In the genomic region with DNA sequence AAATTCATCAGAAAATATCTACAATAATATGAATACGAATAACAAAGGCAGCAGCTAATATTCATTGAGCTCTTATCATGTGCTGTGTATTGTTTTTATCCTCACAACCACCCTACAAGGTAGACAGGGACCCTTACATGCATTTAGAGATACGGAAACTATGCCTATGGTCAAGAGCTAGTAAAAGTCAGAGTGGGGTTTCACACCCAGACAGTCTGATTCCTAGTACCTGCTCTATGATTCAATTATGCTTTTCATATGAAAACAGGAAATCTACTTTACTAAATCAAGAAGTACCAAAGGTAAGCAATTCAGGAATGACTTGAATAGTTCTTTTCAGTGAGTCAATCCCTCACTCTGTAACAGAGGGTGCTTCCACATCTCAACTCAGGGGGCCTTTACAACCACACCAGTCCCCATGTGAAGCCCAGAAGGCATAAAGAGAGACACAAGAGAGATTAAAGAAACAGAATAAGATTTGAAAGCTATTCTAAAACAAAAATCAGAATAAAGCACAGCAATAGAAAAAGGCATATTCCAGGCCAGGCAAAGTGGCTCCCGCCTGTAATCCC, we compare ENCODE assay signal across 14 cellular contexts.
A peak's percentile ranks its signal among the peaks of the same experiment; 100 is the strongest.
DNase-seq lines count a peak whose midpoint lies in the region; ATAC-seq and TF ChIP-seq lines count a peak whose summit lies in the region.
"Had no signal": no experiment of that assay in that cellular context is flagged by ENCODE, and none has a peak within 500 bp of the region (broad histone marks: within the 10 kb centered on the region; RNA-seq: fewer than 3 reads in every experiment).

No MANE protein-coding gene starts in this region.

- peak; percentile 59 for ATAC-seq in GM18868 (IDR thresholded peaks at IDR 0.05; ENCODE audit: unreplicated experiment)
- ATAC-seq in heart right ventricle = no peak
- ATAC-seq: T-cell had no signal

- intact Hi-C loops in CD4-positive, alpha-beta memory T cell (cut with micrococcal nuclease) = no loop called here
- intact Hi-C loops in heart right ventricle (cut with DNase I) = loop anchor here in 1 of 10 donors (10.0 kb wide), 1 partner anchor 1109 kb away; no protein-coding TSS in a partner anchor

- peak overlapping the region in 5 of 8 donors; percentile 5 to 63 (median 19) for H3K4me3 Mint-ChIP-seq in CD4-positive, alpha-beta memory T cell
- no peak overlapping the region for H3K4me3 Mint-ChIP-seq in activated CD4-positive, alpha-beta memory T cell treated with anti-CD3 and anti-CD28 coated beads, Interleukin-2, amount 10 ng/mL, durations not matched to agents 7 days and 5 days
- peak overlapping the region in 2 of 5 donors; percentile 13 to 39 for H3K4me3 Mint-ChIP-seq in immature natural killer cell
- H3K4me3 Mint-ChIP-seq: CD4-positive, alpha-beta T cell; T-cell had no signal

- H3K27ac Mint-ChIP-seq in CD4-positive, alpha-beta memory T cell = peak overlapping the region in 4 of 7 donors; percentile 54 to 81 (median 66)
- H3K27ac Mint-ChIP-seq in activated CD4-positive, alpha-beta memory T cell treated with anti-CD3 and anti-CD28 coated beads, Interleukin-2, amount 10 ng/mL, durations not matched to agents 7 days and 5 days = peak overlapping the region; percentile 65
- peak overlapping the region in 5 of 6 donors; percentile 1 to 84 (median 53) for H3K27ac Mint-ChIP-seq in immature natural killer cell
- H3K27ac Mint-ChIP-seq: CD4-positive, alpha-beta T cell had no signal

- WGBS in heart right ventricle, 2 donors = 95 to 99% methylated on average over 3 of the region's 3 CpGs

- H3K36me3 ChIP-seq in CD4-positive, alpha-beta memory T cell (ENCODE audit: insufficient read depth, low read length) = no peaks in the 10 kb centered on the region
- no peaks in the 10 kb centered on the region for H3K36me3 ChIP-seq in heart right ventricle
- H3K36me3 ChIP-seq: right atrium auricular region, thyroid gland had no signal

- POLR2A ChIA-PET in CD4-positive, alpha-beta memory T cell (lab: Charles Lee; ENCODE audit: partially characterized antibody) = no interaction called here
- POLR2A ChIA-PET in activated CD4-positive, alpha-beta memory T cell treated with anti-CD3 and anti-CD28 coated beads, Interleukin-2, amount 10 ng/mL, durations not matched to agents 7 days and 5 days (lab: Charles Lee) = no interaction called here

- H3K36me3 Mint-ChIP-seq in CD4-positive, alpha-beta memory T cell = peaks cover 0 to 1% of the 10 kb centered on the region in 2 donors
- H3K36me3 Mint-ChIP-seq in activated CD4-positive, alpha-beta memory T cell treated with anti-CD3 and anti-CD28 coated beads, Interleukin-2, amount 10 ng/mL, durations not matched to agents 7 days and 5 days (ENCODE audit: low read depth) = peaks cover 14% of the 10 kb centered on the region
- no peaks in the 10 kb centered on the region for H3K36me3 Mint-ChIP-seq in immature natural killer cell

- H3K4me1 Mint-ChIP-seq in CD4-positive, alpha-beta memory T cell = peaks cover 39 to 57% (median 50%) of the 10 kb centered on the region in 4 donors
- H3K4me1 Mint-ChIP-seq in activated CD4-positive, alpha-beta memory T cell treated with anti-CD3 and anti-CD28 coated beads, Interleukin-2, amount 10 ng/mL, durations not matched to agents 7 days and 5 days = peaks cover 38% of the 10 kb centered on the region
- H3K4me1 Mint-ChIP-seq in immature natural killer cell = peaks cover 55 to 87% of the 10 kb centered on the region in 2 donors

- no peaks in the 10 kb centered on the region for H3K9me3 Mint-ChIP-seq in CD4-positive, alpha-beta memory T cell
- no peaks in the 10 kb centered on the region for H3K9me3 Mint-ChIP-seq in activated CD4-positive, alpha-beta memory T cell treated with anti-CD3 and anti-CD28 coated beads, Interleukin-2, amount 10 ng/mL, durations not matched to agents 7 days and 5 days
- no peaks in the 10 kb centered on the region for H3K9me3 Mint-ChIP-seq in immature natural killer cell
- H3K9me3 Mint-ChIP-seq: CD4-positive, alpha-beta T cell; T-cell had no signal

- no peak for DNase-seq in CD4-positive, alpha-beta memory T cell
- DNase-seq in activated CD4-positive, alpha-beta memory T cell treated with anti-CD3 and anti-CD28 coated beads, Interleukin-2, amount 10 ng/mL, durations not matched to agents 7 days and 5 days = no peak
- DNase-seq in immature natural killer cell (no peak), heart right ventricle (no peak), NCI-H128 (lab: John Stamatoyannopoulos, UW; ENCODE audit: unreplicated experiment) (no peak), cerebellar nuclear complex (lab: John Stamatoyannopoulos, UW) (no peak), NCI-H146 treated with DMSO at 0.1 percent for 48 hours (lab: John Stamatoyannopoulos, UW; ENCODE audit: unreplicated experiment) (no peak)
- DNase-seq: CD4-positive, alpha-beta T cell; GF-D8; NCI-H1048; T-cell; thyroid gland had no signal

- no peaks in the 10 kb centered on the region for H3K9me3 ChIP-seq in CD4-positive, alpha-beta memory T cell (ENCODE audit: control insufficient read depth in 1 of 2, low read length in 2 of 2)
- H3K9me3 ChIP-seq in heart right ventricle = no peaks in the 10 kb centered on the region
- H3K9me3 ChIP-seq: right atrium auricular region, thyroid gland had no signal

- H3K4me1 ChIP-seq in CD4-positive, alpha-beta memory T cell (ENCODE audit: insufficient read depth, low read length) = peaks cover 20% of the 10 kb centered on the region
- H3K4me1 ChIP-seq in heart right ventricle = peaks cover 0 to 26% (median 4%) of the 10 kb centered on the region in 9 donors

- no peaks in the 10 kb centered on the region for H3K27me3 Mint-ChIP-seq in CD4-positive, alpha-beta memory T cell
- H3K27me3 Mint-ChIP-seq in activated CD4-positive, alpha-beta memory T cell treated with anti-CD3 and anti-CD28 coated beads, Interleukin-2, amount 10 ng/mL, durations not matched to agents 7 days and 5 days = no peaks in the 10 kb centered on the region
- H3K27me3 Mint-ChIP-seq in immature natural killer cell (ENCODE audit: low read depth in 3 of 3) = peaks cover 0 to 3% (median 0%) of the 10 kb centered on the region in 3 donors
- H3K27me3 Mint-ChIP-seq: CD4-positive, alpha-beta T cell; T-cell had no signal

- no peak overlapping the region for H3K27ac ChIP-seq in CD4-positive, alpha-beta memory T cell (ENCODE audit: low read depth, low read length)
- H3K27ac ChIP-seq in heart right ventricle = no peak overlapping the region
- H3K27ac ChIP-seq: right atrium auricular region, thyroid gland had no signal

- CTCF ChIA-PET in CD4-positive, alpha-beta memory T cell (lab: Charles Lee; ENCODE audit: partially characterized antibody) = interaction anchor here (1.3 to 1.9 kb wide), 2 partner anchors 11 to 18 kb away, joined by 5 read pairs; no protein-coding TSS in a partner anchor
- CTCF ChIA-PET in activated CD4-positive, alpha-beta memory T cell treated with anti-CD3 and anti-CD28 coated beads, Interleukin-2, amount 10 ng/mL, durations not matched to agents 7 days and 5 days (lab: Charles Lee) = interaction anchor here (1.2 kb wide), 1 partner anchor 13 kb away, joined by 4 read pairs; no protein-coding TSS in a partner anchor

- TF ChIP-seq CTCF in heart right ventricle (IDR thresholded peaks at IDR 0.05) = no peak

- H3K4me3 ChIP-seq in CD4-positive, alpha-beta memory T cell (ENCODE audit: low read length in 2 of 2) = no peak overlapping the region
- no peak overlapping the region for H3K4me3 ChIP-seq in heart right ventricle
- H3K4me3 ChIP-seq: right atrium auricular region, thyroid gland had no signal

- no peaks in the 10 kb centered on the region for H3K27me3 ChIP-seq in CD4-positive, alpha-beta memory T cell (ENCODE audit: insufficient read depth, low read length)
- H3K27me3 ChIP-seq in heart right ventricle = no peaks in the 10 kb centered on the region
- H3K27me3 ChIP-seq: right atrium auricular region, thyroid gland had no signal
